7 cellular contexts compared by ENCODE assay signal in genomic region chr14:50311974-50312733, GRCh38. TPM values are rescaled to one million over a fixed set of nuclear protein-coding genes. Genes with fewer than 3 reads are reported as not detected.
DNase-seq lines count a peak whose midpoint lies in the region; ATAC-seq, FAIRE-seq and TF ChIP-seq lines count a peak whose summit lies in the region.

Gene DMAC2L, plus strand, starts transcription at chr14:50312324. Its CDS starts 9,164 bp downstream, at chr14:50321488.
Gene L2HGDH, minus strand, starts transcription at chr14:50312229. Its CDS starts 79 bp downstream, at chr14:50312150.

- H3K79me2 ChIP-seq in hepatocyte, result peaks cover 61% of the 10 kb centered on the region

- peak; percentile 88 for FAIRE-seq in GM18507 (lab: Jason Lieb, UNC)

- H3K4me1 Mint-ChIP-seq in T-helper 2 cell treated with Interferon-gamma antibody and Interleukin-4, amounts not matched to agents 5 μg/mL and 100 μg/mL, for 36 hours (ENCODE audit: low read depth), result peaks cover 38% of the 10 kb centered on the region

- H4K20me1 ChIP-seq in hepatocyte (ENCODE audit: insufficient read depth, poor library complexity, severe bottlenecking), result no peaks in the 10 kb centered on the region

- H3K4me2 ChIP-seq in hepatocyte, result peak within 1 kb of the TSS; percentile 90

- peaks cover 0 to 8% of the 10 kb centered on the region in 2 donors for H3K4me1 ChIP-seq in ascending aorta
- H3K4me1 ChIP-seq in hepatocyte (ENCODE audit: insufficient read depth), result peaks cover 11% of the 10 kb centered on the region

- H3K9me3 ChIP-seq in ascending aorta (no peaks in the 10 kb centered on the region), hepatocyte (ENCODE audit: low read depth) (no peaks in the 10 kb centered on the region)

- peak within 1 kb of the TSS; percentile 89 to 92 for H3K27ac ChIP-seq in ascending aorta
- peak within 1 kb of the TSS; percentile 96 for H3K27ac ChIP-seq in hepatocyte

- peak; percentile 95 for ATAC-seq in HG02970 (IDR thresholded peaks at IDR 0.05; ENCODE audit: low FRiP score, unreplicated experiment)

- no peaks in the 10 kb centered on the region for H3K27me3 Mint-ChIP-seq in T-helper 2 cell treated with Interferon-gamma antibody and Interleukin-4, amounts not matched to agents 5 μg/mL and 100 μg/mL, for 36 hours (ENCODE audit: low read depth)

- peak; percentile 93 for DNase-seq in GM18507 (ENCODE audit: extremely low spot score, insufficient read length, low read depth)
- DNase-seq in NCI-H187 treated with DMSO at 0.1 percent for 48 hours (lab: John Stamatoyannopoulos, UW), result peak; percentile 91
- peak; percentile 93 for DNase-seq in T-helper 2 cell treated with Interferon-gamma antibody and Interleukin-4, amounts not matched to agents 5 μg/mL and 100 μg/mL, for 36 hours (ENCODE audit: low spot score)
- DNase-seq in ascending aorta (ENCODE audit: low spot score in 2 of 2), result peak; percentile 71 to 95
- peak; percentile 97 for DNase-seq in hepatocyte (ENCODE audit: low spot score)
- peak; percentile 69 for DNase-seq in retinal pigment epithelial cell (ENCODE audit: low read depth)

- H3K27me3 ChIP-seq in ascending aorta (no peaks in the 10 kb centered on the region), hepatocyte (no peaks in the 10 kb centered on the region)

- WGBS in hepatocyte (ENCODE audit: low lambda C conversion rate, missing lambda C conversion rate), result under 1% methylated on average over 47 of the region's 83 CpGs

- peak within 1 kb of the TSS; percentile 95 for H3K4me3 Mint-ChIP-seq in T-helper 2 cell treated with Interferon-gamma antibody and Interleukin-4, amounts not matched to agents 5 μg/mL and 100 μg/mL, for 36 hours

- peaks cover 28% of the 10 kb centered on the region for H3K36me3 Mint-ChIP-seq in T-helper 2 cell treated with Interferon-gamma antibody and Interleukin-4, amounts not matched to agents 5 μg/mL and 100 μg/mL, for 36 hours (ENCODE audit: low read depth)

- H2AFZ ChIP-seq in hepatocyte, result peak within 1 kb of the TSS; percentile 90

- intact Hi-C loops in ascending aorta (cut with DNase I), result loop anchor here (1.0 to 10.0 kb wide), 5 partner anchors 9 to 447 kb away; partner anchors contain the start of genes MAP4K5, SAV1 and SOS2

- H3K9me2 ChIP-seq in hepatocyte (replicated peaks; ENCODE audit: insufficient read depth), result no peaks in the 10 kb centered on the region

- H3K27ac Mint-ChIP-seq in T-helper 2 cell treated with Interferon-gamma antibody and Interleukin-4, amounts not matched to agents 5 μg/mL and 100 μg/mL, for 36 hours, result peak within 1 kb of the TSS; percentile 98

- no peaks in the 10 kb centered on the region for H3K36me3 ChIP-seq in ascending aorta
- no peaks in the 10 kb centered on the region for H3K36me3 ChIP-seq in hepatocyte (replicated peaks; ENCODE audit: insufficient read depth, low read depth)

- H3K4me3 ChIP-seq in ascending aorta (peak within 1 kb of the TSS; percentile 67 to 90), hepatocyte (peak within 1 kb of the TSS; percentile 83), retinal pigment epithelial cell (ENCODE audit: low read length) (peak within 1 kb of the TSS; percentile 71)

- H3K9me3 Mint-ChIP-seq in T-helper 2 cell treated with Interferon-gamma antibody and Interleukin-4, amounts not matched to agents 5 μg/mL and 100 μg/mL, for 36 hours, result peaks cover 11% of the 10 kb centered on the region

- TF ChIP-seq CTCF in ascending aorta (IDR thresholded peaks at IDR 0.05) (no peak), hepatocyte (IDR thresholded peaks at IDR 0.05; ENCODE audit: poor library complexity) (peak; percentile 53), retinal pigment epithelial cell (conservative IDR thresholded peaks at IDR 0.05; ENCODE audit: low read depth, low read length) (no peak)

RNA-seq across cellular contexts. Expression of gene DMAC2L, which starts in this region (rescaled TPM):
- total RNA-seq in ascending aorta (13.5 TPM), hepatocyte (10.8 and 19.1 TPM in 2 replicates)
- 12.5 and 14.1 TPM in 2 replicates for polyA plus RNA-seq in hepatocyte

RNA-seq across cellular contexts. Expression of gene L2HGDH, which starts in this region (rescaled TPM):
- total RNA-seq in ascending aorta, result 1.5 TPM
- total RNA-seq in hepatocyte, result 9.7 and 11.8 TPM in 2 replicates
- 5.3 and 5.8 TPM in 2 replicates for polyA plus RNA-seq in hepatocyte

Comparison
In these comparisons a context has a peak if more than half of its experiments do, and no peak if none do; other contexts are left out.
1. Peak in every context shown above with its lines: DNase-seq, ATAC-seq, H3K4me3 ChIP-seq and H3K27ac ChIP-seq.